Comparison of ENCODE assay signal across 8 cellular contexts in the genomic region with DNA sequence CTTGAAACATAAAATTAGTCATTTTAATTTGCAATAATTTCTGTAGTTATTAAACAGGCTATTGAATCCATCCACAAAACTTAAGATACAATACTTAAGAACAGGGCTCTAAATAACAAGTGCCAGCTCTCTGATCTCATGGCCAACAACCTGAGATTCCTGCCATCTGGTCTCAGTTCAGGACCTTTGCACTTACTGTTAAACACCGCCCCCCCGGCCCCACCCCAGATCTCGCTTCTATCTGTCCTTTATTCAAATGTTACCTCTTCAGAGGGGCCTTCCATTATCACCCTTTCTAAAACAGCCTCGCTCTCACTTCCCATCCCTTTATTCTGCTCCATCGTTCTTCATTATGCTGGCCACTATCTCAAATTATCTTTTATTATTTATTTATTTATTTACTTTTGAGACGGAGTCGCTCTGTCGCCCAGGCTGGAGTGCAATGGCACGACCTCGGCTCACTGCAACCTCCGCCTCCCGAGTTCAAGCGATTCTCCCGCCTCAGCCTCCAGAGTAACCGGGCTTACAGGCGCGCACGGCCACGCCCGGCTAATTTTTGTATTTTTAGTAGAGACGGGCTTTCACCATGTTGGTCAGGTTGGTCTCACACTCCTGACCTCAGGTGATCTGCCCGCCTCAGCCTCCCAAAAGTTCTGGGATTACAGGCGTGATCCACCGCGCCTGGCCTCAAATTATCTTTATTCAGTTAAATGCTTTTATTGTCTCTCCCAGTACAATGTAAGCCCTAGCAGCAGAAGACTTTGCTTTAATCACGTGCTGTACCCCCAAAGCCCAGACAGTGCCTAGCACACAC. TPM values are rescaled to one million over a fixed set of nuclear protein-coding genes. Genes with fewer than 3 reads are reported as not detected.
DNase-seq lines count a peak whose midpoint lies in the region; ATAC-seq and TF ChIP-seq lines count a peak whose summit lies in the region.

No MANE protein-coding gene starts in this region.

- in situ Hi-C loops in HAP-1 (cut with MboI; ENCODE audit: low sequenced_read_pairs) = no loop called here

- ATAC-seq in foreskin keratinocyte = no peak
- no peak for ATAC-seq in GM21423 (IDR thresholded peaks at IDR 0.05; ENCODE audit: unreplicated experiment)
- no peak for ATAC-seq in HG03354 (IDR thresholded peaks at IDR 0.05; ENCODE audit: poor library complexity, severe bottlenecking, unreplicated experiment)
- ATAC-seq in HG02610 (IDR thresholded peaks at IDR 0.05; ENCODE audit: unreplicated experiment) = no peak

- H3K9me3 ChIP-seq in HAP-1 = no peaks in the 10 kb centered on the region; the same call in 1 of the 2 replicates
- no peaks in the 10 kb centered on the region for H3K9me3 ChIP-seq in skeletal muscle tissue (ENCODE audit: control insufficient read depth in 3 of 3, low read length in 3 of 3)

- H3K27me3 ChIP-seq in HAP-1 (ENCODE audit: low read depth) = no peaks in the 10 kb centered on the region
- H3K27me3 ChIP-seq in foreskin keratinocyte = no peaks in the 10 kb centered on the region
- no peaks in the 10 kb centered on the region for H3K27me3 ChIP-seq in skeletal muscle tissue (ENCODE audit: control insufficient read depth in 3 of 3, insufficient read depth in 3 of 3, low read length in 3 of 3)

- H3K27ac ChIP-seq in VCaP (peak overlapping the region; percentile 94), foreskin keratinocyte (peak overlapping the region; percentile 59), skeletal muscle tissue (ENCODE audit: low read depth, low read length) (peak overlapping the region; percentile 92)

- no peak for DNase-seq in HAP-1 (ENCODE audit: low spot score in 2 of 2)
- DNase-seq in foreskin keratinocyte = no peak
- DNase-seq in HUDEP-2 (lab: John Stamatoyannopoulos, UW; ENCODE audit: unreplicated experiment in 76 of 76) = no peak

- peak overlapping the region; percentile 90 to 99 (median 95) for H3K9ac ChIP-seq in skeletal muscle tissue (ENCODE audit: low read depth in 1 of 3, low read length in 3 of 3)

- H3K4me1 ChIP-seq in HAP-1 (peaks cover 10% of the 10 kb centered on the region), foreskin keratinocyte (peaks cover 8% of the 10 kb centered on the region), skeletal muscle tissue (ENCODE audit: control insufficient read depth in 3 of 3, insufficient read depth in 3 of 3, low read length in 3 of 3) (peaks cover 17 to 37% (median 21%) of the 10 kb centered on the region in 3 donors)

- H3K4me3 ChIP-seq in HAP-1 (peak overlapping the region; percentile 95), skeletal muscle tissue (ENCODE audit: low read length in 3 of 3) (peak overlapping the region; percentile 94 to 97 (median 96))

- peaks cover 36% of the 10 kb centered on the region for H3K36me3 ChIP-seq in HAP-1 (replicated peaks)
- H3K36me3 ChIP-seq in skeletal muscle tissue (ENCODE audit: control insufficient read depth in 3 of 3, insufficient read depth in 3 of 3, low read length in 3 of 3) = peaks cover 12 to 14% (median 13%) of the 10 kb centered on the region in 3 donors

- no peak for TF ChIP-seq CTCF in VCaP (conservative IDR thresholded peaks at IDR 0.05)
- no peak for TF ChIP-seq CTCF in foreskin keratinocyte (conservative IDR thresholded peaks at IDR 0.05)

RNA-seq across cellular contexts. Expression of gene SNRNP70, which starts 0.8 kb away (rescaled TPM):
- total RNA-seq in foreskin keratinocyte (138 and 160 TPM in 2 replicates), skeletal muscle tissue (103 TPM)
- polyA plus RNA-seq in foreskin keratinocyte = 183 and 199 TPM in 2 replicates

RNA-seq across cellular contexts. Expression of gene KCNA7, which starts 11.9 kb away (rescaled TPM):
- total RNA-seq in foreskin keratinocyte = not detected in 2 replicates
- polyA plus RNA-seq in foreskin keratinocyte = not detected in 2 replicates
- total RNA-seq in skeletal muscle tissue = 3.7 TPM

RNA-seq across cellular contexts. Expression of gene NTF4, which starts 19.8 kb away (rescaled TPM):
- 10.0 and 11.7 TPM in 2 replicates for total RNA-seq in foreskin keratinocyte
- 15.2 and 17.2 TPM in 2 replicates for polyA plus RNA-seq in foreskin keratinocyte
- not detected for total RNA-seq in skeletal muscle tissue

RNA-seq across cellular contexts. Expression of gene CGB7, which starts 26.9 kb away (rescaled TPM):
- total RNA-seq in foreskin keratinocyte (1.1 and 1.8 TPM in 2 replicates), skeletal muscle tissue (0.52 TPM)
- 2.0 and 2.5 TPM in 2 replicates for polyA plus RNA-seq in foreskin keratinocyte

RNA-seq across cellular contexts. Expression of gene LIN7B, which starts 29.8 kb away (rescaled TPM):
- total RNA-seq in foreskin keratinocyte (2.4 and 3.0 TPM in 2 replicates), skeletal muscle tissue (18.3 TPM)
- 3.8 and 4.3 TPM in 2 replicates for polyA plus RNA-seq in foreskin keratinocyte

Comparison
In these comparisons a context has a peak if more than half of its experiments do, and no peak if none do; other contexts are left out.
1. RNA of gene NTF4, which starts 19.8 kb away (total RNA-seq): 10.0 to 11.7 TPM in foreskin keratinocyte; not detected in skeletal muscle tissue (single experiment); every median in the first group is over 10 times any median in the second.
2. Peak in every context shown above with its lines, with median percentiles within 50 percentile points of each other: H3K27ac ChIP-seq.